7 cellular contexts compared by ENCODE assay signal in the genomic region with DNA sequence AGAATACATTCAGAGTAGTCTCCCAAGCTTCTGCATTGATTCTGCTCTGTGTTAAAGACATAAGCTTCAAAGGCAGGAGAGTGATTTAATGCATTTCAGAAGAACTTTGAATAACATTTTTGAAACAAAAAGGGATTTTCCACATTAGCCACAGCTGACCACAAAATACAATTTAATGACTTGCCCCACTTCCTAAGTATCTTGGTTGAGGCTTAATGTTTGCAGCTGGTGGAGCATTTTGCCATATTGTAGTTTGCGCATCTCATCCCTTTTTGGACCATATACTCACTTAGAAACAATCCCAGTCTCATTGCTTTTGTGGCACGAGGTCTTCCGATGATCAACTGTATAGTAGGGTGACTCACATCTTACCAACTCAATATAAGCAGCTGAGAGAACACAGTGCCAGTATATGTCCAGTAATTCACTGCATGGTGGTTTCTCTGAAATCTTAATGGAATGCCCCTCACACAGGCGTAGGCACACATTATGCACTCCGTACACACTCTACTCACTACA.
A peak's percentile ranks its signal among the peaks of the same experiment; 100 is the strongest.
DNase-seq lines count a peak whose midpoint lies in the region; ATAC-seq and TF ChIP-seq lines count a peak whose summit lies in the region.

No MANE protein-coding gene starts in this region.

- no peak overlapping the region for H3K27ac Mint-ChIP-seq in memory B cell

- no peak for TF ChIP-seq POLR2A in heart left ventricle (IDR thresholded peaks at IDR 0.05)

- H3K9me3 Mint-ChIP-seq in memory B cell, result no peaks in the 10 kb centered on the region

- peak; percentile 15 for DNase-seq in T-helper 22 cell (ENCODE audit: low read depth)
- no peak for DNase-seq in memory B cell (ENCODE audit: low spot score in 2 of 2)
- no peak for DNase-seq in effector CD8-positive, alpha-beta T cell (lab: John Stamatoyannopoulos, UW)
- no peak for DNase-seq in heart left ventricle

- no peaks in the 10 kb centered on the region for H3K9me3 ChIP-seq in heart left ventricle

- intact Hi-C loops in heart left ventricle (cut with DNase I), result no loop called here

- peaks cover 13% of the 10 kb centered on the region for H3K27me3 Mint-ChIP-seq in memory B cell

- H3K36me3 ChIP-seq in heart left ventricle, result no peaks in the 10 kb centered on the region

- peaks cover 12% of the 10 kb centered on the region for H3K4me1 Mint-ChIP-seq in memory B cell

- peaks cover 0 to 10% (median 0%) of the 10 kb centered on the region in 12 donors for H3K4me1 ChIP-seq in heart left ventricle

- H3K4me3 Mint-ChIP-seq in memory B cell, result no peak overlapping the region

- no peaks in the 10 kb centered on the region for H3K36me3 Mint-ChIP-seq in memory B cell

- no peak for TF ChIP-seq CTCF in heart left ventricle (IDR thresholded peaks at IDR 0.05)

- ATAC-seq in GM18873 (IDR thresholded peaks at IDR 0.05; ENCODE audit: low FRiP score, unreplicated experiment) (peak; percentile 79), HG02870 (IDR thresholded peaks at IDR 0.05; ENCODE audit: unreplicated experiment) (peak; percentile 63), memory B cell (ENCODE audit: low read depth) (peak; percentile 67), HG03280 (IDR thresholded peaks at IDR 0.05; ENCODE audit: unreplicated experiment) (no peak), heart left ventricle (no peak)

- no peak overlapping the region for H3K4me3 ChIP-seq in heart left ventricle

- no peaks in the 10 kb centered on the region for H3K27me3 ChIP-seq in heart left ventricle

- WGBS in heart left ventricle, 4 donors, result 90 to 98% (median 91%) methylated on average over 5 of the region's 5 CpGs

- H3K27ac ChIP-seq in heart left ventricle, result no peak overlapping the region

Comparison
In these comparisons a context has a peak if more than half of its experiments do, and no peak if none do; other contexts are left out.
1. ATAC-seq: peak in GM18873 (single experiment), HG02870 (single experiment) and memory B cell (single experiment); none in HG03280 (single experiment) and heart left ventricle (0 of 4).